15 cellular contexts compared by ENCODE assay signal in the genomic region with DNA sequence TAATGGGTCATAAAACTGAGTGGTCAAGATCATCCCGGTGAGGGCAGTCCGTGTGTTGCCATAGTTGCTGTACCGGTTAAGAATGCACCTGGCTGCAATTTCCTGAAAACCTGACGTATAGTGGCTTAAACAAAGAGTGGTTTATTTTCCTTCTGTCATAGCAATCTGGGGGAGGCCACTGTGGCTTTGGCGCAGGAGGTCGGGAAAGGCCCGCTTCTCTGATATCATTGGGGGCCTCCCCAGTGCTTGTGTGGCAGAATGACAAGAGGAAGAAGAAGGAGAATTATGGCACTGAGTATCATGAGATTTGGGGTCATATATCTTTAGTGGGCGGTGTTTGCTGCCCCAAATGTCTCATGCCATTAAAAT. TPM values are rescaled to one million over a fixed set of nuclear protein-coding genes. Genes with fewer than 3 reads are reported as not detected.
A peak's percentile ranks its signal among the peaks of the same experiment; 100 is the strongest.
DNase-seq lines count a peak whose midpoint lies in the region; ATAC-seq and TF ChIP-seq lines count a peak whose summit lies in the region.
"Had no signal": no experiment of that assay in that cellular context is flagged by ENCODE, and none has a peak within 500 bp of the region (broad histone marks: within the 10 kb centered on the region; RNA-seq: fewer than 3 reads in every experiment).

No MANE protein-coding gene starts in this region.

- H3K36me3 Mint-ChIP-seq in activated naive CD4-positive, alpha-beta T cell treated with anti-CD3 and anti-CD28 coated beads for 36 hours (ENCODE audit: low read depth) = peaks cover 2% of the 10 kb centered on the region

- WGBS in body of pancreas, 2 donors = 54 to 60% methylated on average over 8 of the region's 8 CpGs

- peak; percentile 53 for ATAC-seq in body of pancreas
- ATAC-seq in stimulated activated naive CD8-positive, alpha-beta T cell treated with anti-CD3 and anti-CD28 coated beads, Interleukin-15, Interleukin-2, amounts not matched to agents 100 U/mL and 50 U/mL, for 24 hours = peak; percentile 73
- no peak for ATAC-seq in HG02970 (IDR thresholded peaks at IDR 0.05; ENCODE audit: low FRiP score, unreplicated experiment)
- no peak for ATAC-seq in GM18520 (IDR thresholded peaks at IDR 0.05; ENCODE audit: unreplicated experiment)

- H3K36me3 ChIP-seq in body of pancreas (replicated peaks in 1 of 2; ENCODE audit: insufficient read depth in 1 of 2, low read depth in 2 of 2) = no peaks in the 10 kb centered on the region
- H3K36me3 ChIP-seq: BLaER1, pancreas, Peyer's patch had no signal

- intact Hi-C loops in activated naive CD4-positive, alpha-beta T cell treated with anti-CD3 and anti-CD28 coated beads for 36 hours (cut with micrococcal nuclease) = loop anchor here (1.0 kb wide), 2 partner anchors 10 to 14 kb away; partner anchors contain the start of gene ACTR1B
- intact Hi-C loops in body of pancreas (cut with DNase I) = no loop called here

- TF ChIP-seq CTCF in body of pancreas (IDR thresholded peaks at IDR 0.05) = no peak

- peaks cover 32% of the 10 kb centered on the region for H3K4me1 Mint-ChIP-seq in activated naive CD4-positive, alpha-beta T cell treated with anti-CD3 and anti-CD28 coated beads for 36 hours (ENCODE audit: low read depth)

- no peaks in the 10 kb centered on the region for H3K27me3 ChIP-seq in body of pancreas
- H3K27me3 ChIP-seq: BLaER1, pancreas, Peyer's patch had no signal

- H3K4me1 ChIP-seq in body of pancreas = no peaks in the 10 kb centered on the region
- H3K4me1 ChIP-seq: pancreas, Peyer's patch had no signal

- no peaks in the 10 kb centered on the region for H3K27me3 Mint-ChIP-seq in activated naive CD4-positive, alpha-beta T cell treated with anti-CD3 and anti-CD28 coated beads for 36 hours (ENCODE audit: low read depth)

- peak; percentile 81 for DNase-seq in activated naive CD4-positive, alpha-beta T cell treated with anti-CD3 and anti-CD28 coated beads for 36 hours
- DNase-seq in activated naive CD4-positive, alpha-beta T cell treated with anti-CD3 and anti-CD28 coated beads, Interleukin-2, amount 50 U/mL, for 16 hours = no peak
- DNase-seq in NCI-H748 (lab: John Stamatoyannopoulos, UW; ENCODE audit: unreplicated experiment) = peak; percentile 85
- DNase-seq in body of pancreas = no peak
- DNase-seq in stimulated activated naive CD8-positive, alpha-beta T cell treated with anti-CD3 and anti-CD28 coated beads, Interleukin-15, Interleukin-2, amounts not matched to agents 100 U/mL and 50 U/mL, for 24 hours = peak; percentile 72
- DNase-seq in DMS79 treated with DMSO at 0.1 percent for 48 hours (lab: John Stamatoyannopoulos, UW) = no peak
- DNase-seq: effector memory CD4-positive, alpha-beta T cell; foreskin fibroblast; HCEC 1CT; NCI-H446; pancreas; Peyer's patch had no signal

- peak overlapping the region in 1 of 4 donors; percentile 41 for H3K27ac ChIP-seq in body of pancreas
- H3K27ac ChIP-seq: BLaER1, Peyer's patch had no signal

- H3K9me3 Mint-ChIP-seq in activated naive CD4-positive, alpha-beta T cell treated with anti-CD3 and anti-CD28 coated beads for 36 hours = no peaks in the 10 kb centered on the region

- TF ChIP-seq POLR2A in body of pancreas (IDR thresholded peaks at IDR 0.05) = no peak

- no peak overlapping the region for H3K4me3 Mint-ChIP-seq in activated naive CD4-positive, alpha-beta T cell treated with anti-CD3 and anti-CD28 coated beads for 36 hours

- peak overlapping the region; percentile 89 for H3K27ac Mint-ChIP-seq in activated naive CD4-positive, alpha-beta T cell treated with anti-CD3 and anti-CD28 coated beads for 36 hours

- H3K9me3 ChIP-seq in body of pancreas = no peaks in the 10 kb centered on the region
- H3K9me3 ChIP-seq: pancreas, Peyer's patch had no signal

- no peak overlapping the region for H3K4me3 ChIP-seq in body of pancreas
- H3K4me3 ChIP-seq: BLaER1, pancreas, Peyer's patch had no signal

- CTCF ChIA-PET in activated naive CD4-positive, alpha-beta T cell treated with anti-CD3 and anti-CD28 coated beads for 36 hours (lab: Charles Lee) = interaction anchor here (1.6 kb wide), 1 partner anchor 11 kb away, joined by 5 read pairs; no protein-coding TSS in a partner anchor

RNA-seq across cellular contexts. Expression of gene C2orf92, which starts 4.4 kb away (rescaled TPM):
- total RNA-seq in activated naive CD4-positive, alpha-beta T cell treated with anti-CD3 and anti-CD28 coated beads for 36 hours = 1 to 10 TPM; 2.7 to 2.8 TPM
- total RNA-seq in body of pancreas = 10 to 100 TPM; 21.3 to 47.1 TPM

RNA-seq across cellular contexts. Expression of gene ACTR1B, which starts 10.1 kb away (rescaled TPM):
- total RNA-seq in activated naive CD4-positive, alpha-beta T cell treated with anti-CD3 and anti-CD28 coated beads for 36 hours = 100 to 1,000 TPM; 103 to 104 TPM
- total RNA-seq in body of pancreas = 10 to 100 TPM; 57.6 to 74.2 TPM

RNA-seq across cellular contexts. Expression of gene COX5B, which starts 28.0 kb away (rescaled TPM):
- total RNA-seq in activated naive CD4-positive, alpha-beta T cell treated with anti-CD3 and anti-CD28 coated beads for 36 hours = 100 to 1,000 TPM; 245 to 267 TPM
- total RNA-seq in body of pancreas = 100 to 1,000 TPM; 202 to 336 TPM

RNA-seq across cellular contexts. Expression of gene ZAP70, which starts 39.5 kb away (rescaled TPM):
- total RNA-seq in activated naive CD4-positive, alpha-beta T cell treated with anti-CD3 and anti-CD28 coated beads for 36 hours = 100 to 1,000 TPM; 167 TPM
- 1 to 10 TPM; 2.1 to 4.0 TPM for total RNA-seq in body of pancreas

Comparison
In these comparisons a context has a peak if more than half of its experiments do, and no peak if none do; other contexts are left out.
1. DNase-seq: peak in activated naive CD4-positive, alpha-beta T cell treated with anti-CD3 and anti-CD28 coated beads for 36 hours (single experiment), NCI-H748 (single experiment) and stimulated activated naive CD8-positive, alpha-beta T cell treated with anti-CD3 and anti-CD28 coated beads, Interleukin-15, Interleukin-2, amounts not matched to agents 100 U/mL and 50 U/mL, for 24 hours (single experiment); none in activated naive CD4-positive, alpha-beta T cell treated with anti-CD3 and anti-CD28 coated beads, Interleukin-2, amount 50 U/mL, for 16 hours (single experiment), body of pancreas (0 of 4) and DMS79 treated with DMSO at 0.1 percent for 48 hours (single experiment).
2. ATAC-seq: peak in body of pancreas (single experiment) and stimulated activated naive CD8-positive, alpha-beta T cell treated with anti-CD3 and anti-CD28 coated beads, Interleukin-15, Interleukin-2, amounts not matched to agents 100 U/mL and 50 U/mL, for 24 hours (single experiment); none in HG02970 (single experiment) and GM18520 (single experiment).
3. RNA of gene C2orf92, which starts 4.4 kb away (total RNA-seq): 21.3 to 47.1 TPM in body of pancreas; 2.7 to 2.8 TPM in activated naive CD4-positive, alpha-beta T cell treated with anti-CD3 and anti-CD28 coated beads for 36 hours; every median in the first group is over 4 times any median in the second.